In the genomic region with DNA sequence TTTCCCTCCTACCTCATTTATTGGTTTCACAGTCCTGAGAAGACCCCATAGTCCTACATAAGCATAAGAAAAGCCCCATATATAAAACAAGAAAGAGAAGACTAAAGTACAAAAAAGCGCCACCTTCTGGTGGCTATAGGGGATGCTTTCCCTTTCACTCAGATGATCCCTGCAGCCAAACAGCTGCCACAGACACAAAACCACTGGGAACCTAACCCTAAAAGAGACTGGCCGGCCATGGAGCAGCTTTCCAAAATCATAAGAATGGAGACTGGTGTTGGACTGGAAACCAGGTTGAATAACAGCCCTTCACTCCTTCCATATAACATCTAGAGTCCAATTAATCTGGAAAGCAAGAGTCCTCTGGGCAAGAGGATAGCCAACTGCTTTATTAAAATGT, we compare ENCODE assay signal across 8 cellular contexts.
A peak's percentile ranks its signal among the peaks of the same experiment; 100 is the strongest.
DNase-seq lines count a peak whose midpoint lies in the region; ATAC-seq and TF ChIP-seq lines count a peak whose summit lies in the region.

No MANE protein-coding gene starts in this region.

- H3K9me3 Mint-ChIP-seq in nephron = no peaks in the 10 kb centered on the region

- no peaks in the 10 kb centered on the region for H3K9me3 ChIP-seq in HUES48 (ENCODE audit: control insufficient read depth, insufficient read depth, low read length)

- no peak overlapping the region for H3K4me3 Mint-ChIP-seq in nephron

- no peaks in the 10 kb centered on the region for H3K27me3 ChIP-seq in HUES48 (ENCODE audit: control insufficient read depth, insufficient read depth, low read length)

- DNase-seq in DMS53 (lab: John Stamatoyannopoulos, UW) (peak; percentile 51), epithelial cell of prostate (ENCODE audit: low read depth, low spot score) (no peak)

- H3K36me3 Mint-ChIP-seq in nephron (ENCODE audit: low read depth) = peaks cover 70% of the 10 kb centered on the region

- H3K4me1 Mint-ChIP-seq in nephron = peaks cover 29% of the 10 kb centered on the region

- ATAC-seq in GM21529 (IDR thresholded peaks at IDR 0.05; ENCODE audit: unreplicated experiment) (no peak), HG02884 (IDR thresholded peaks at IDR 0.05; ENCODE audit: unreplicated experiment) (no peak), HG03045 (IDR thresholded peaks at IDR 0.05; ENCODE audit: unreplicated experiment) (no peak)

- peak overlapping the region; percentile 9 for H3K27ac ChIP-seq in HUES48 (ENCODE audit: low read depth, low read length)
- peak overlapping the region; percentile 96 for H3K27ac ChIP-seq in epithelial cell of prostate

- H3K4me3 ChIP-seq in HUES48 (ENCODE audit: low read depth, low read length) (no peak overlapping the region), WI38 (ENCODE audit: low read depth, low read length) (no peak overlapping the region)

- TF ChIP-seq CTCF in WI38 (IDR thresholded peaks at IDR 0.05; ENCODE audit: low read depth, low read length) (peak; percentile 71), nephron (IDR thresholded peaks at IDR 0.05; ENCODE audit: unreplicated experiment in 3 of 3) (peak; percentile 54 to 59 (median 56))

- H3K9ac ChIP-seq in HUES48 (ENCODE audit: low read depth, low read length) = no peak overlapping the region

- peak overlapping the region in 2 of 3 experiments; percentile 9 to 84 for H3K27ac Mint-ChIP-seq in nephron

- H3K36me3 ChIP-seq in HUES48 (ENCODE audit: control insufficient read depth, insufficient read depth, low read length) = peaks cover 92% of the 10 kb centered on the region

- H3K27me3 Mint-ChIP-seq in nephron (ENCODE audit: low read depth) = no peaks in the 10 kb centered on the region

- peaks cover 12% of the 10 kb centered on the region for H3K4me1 ChIP-seq in HUES48 (ENCODE audit: control insufficient read depth, insufficient read depth, low read length)
